ENCODE assay signal across 30 cellular contexts in the genomic region with DNA sequence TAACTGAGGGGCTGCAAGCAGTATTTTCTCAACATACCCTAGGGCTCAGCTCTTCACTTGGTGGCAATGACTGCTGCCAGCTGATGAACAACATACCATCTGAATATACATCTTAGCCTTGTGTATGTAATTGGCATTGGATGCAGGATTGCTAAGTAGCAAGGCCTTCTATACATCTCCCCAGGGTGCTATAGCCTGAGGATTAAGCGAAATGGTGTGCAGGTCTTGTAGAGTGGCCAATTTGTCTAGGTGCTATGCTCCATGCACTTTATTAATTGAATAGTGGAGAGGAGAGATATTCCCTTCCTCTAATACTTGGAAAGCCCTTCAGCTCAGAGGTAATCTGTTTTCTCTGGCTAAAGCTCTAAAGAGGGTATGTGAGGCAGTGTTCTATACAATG.
"Had no signal": no experiment of that assay in that cellular context is flagged by ENCODE, and none has a peak within 500 bp of the region (broad histone marks: within the 10 kb centered on the region; RNA-seq: fewer than 3 reads in every experiment).

No MANE protein-coding gene starts in this region.

- H3K4me1 ChIP-seq: body of pancreas, breast epithelium had no signal

- H3K36me3 ChIP-seq: brain microvascular endothelial cell, breast epithelium had no signal

- FAIRE-seq: astrocyte, colon, TTC549 had no signal

- DNase-seq: activated CD4-positive, alpha-beta memory T cell treated with anti-CD3 and anti-CD28 coated beads, Interleukin-2, amount 10 ng/mL, durations not matched to agents 7 days and 5 days; activated CD4-positive, alpha-beta T cell treated with anti-CD3 and anti-CD28 coated beads for 1 hour; activated CD4-positive, alpha-beta T cell treated with anti-CD3 and anti-CD28 coated beads for 36 hours; activated CD4-positive, alpha-beta T cell treated with anti-CD3 and anti-CD28 coated beads for 48 hours; activated CD4-positive, alpha-beta T cell treated with anti-CD3 and anti-CD28 coated beads, Interleukin-2, amount 10 ng/mL, durations not matched to agents 7 days and 5 days; activated CD4-positive, alpha-beta T cell treated with anti-CD3 and anti-CD28 coated beads, Interleukin-2, amount 50 U/mL, for 48 hours; activated CD4-positive, CD25-positive, alpha-beta regulatory T cell; activated CD8-positive, alpha-beta memory T cell treated with anti-CD3 and anti-CD28 coated beads for 24 hours; activated CD8-positive, alpha-beta memory T cell treated with anti-CD3 and anti-CD28 coated beads, Interleukin-2, amount 10 ng/mL, durations not matched to agents 7 days and 5 days; activated CD8-positive, alpha-beta memory T cell treated with anti-CD3 and anti-CD28 coated beads, Interleukin-2, amount 50 U/mL, for 48 hours; activated CD8-positive, alpha-beta T cell treated with anti-CD3 and anti-CD28 coated beads, Interleukin-2, amount 10 ng/mL, durations not matched to agents 7 days and 5 days; activated effector memory CD4-positive, alpha-beta T cell treated with Interleukin-2 at 50 U/mL for 16 hours; activated gamma-delta T cell; activated naive CD4-positive, alpha-beta T cell treated with anti-CD3 and anti-CD28 coated beads, Interleukin-2, amount 10 ng/mL, durations not matched to agents 7 days and 5 days; activated naive CD4-positive, alpha-beta T cell treated with Interleukin-2 at 50 U/mL for 16 hours; activated naive CD8-positive, alpha-beta T cell treated with anti-CD3 and anti-CD28 coated beads, Interleukin-2, amount 10 ng/mL, durations not matched to agents 7 days and 5 days; activated naive CD8-positive, alpha-beta T cell treated with anti-CD3 and anti-CD28 coated beads, Interleukin-2, amount 50 U/mL, for 24 hours; activated T-cell treated with anti-CD3 and anti-CD28 coated beads, Interleukin-2, amount 50 U/mL, for 24 hours; activated T-cell treated with anti-CD3 and anti-CD28 coated beads, Interleukin-2, amount 50 U/mL, for 48 hours; aorta; body of pancreas; brain microvascular endothelial cell; central memory CD4-positive, alpha-beta T cell; T-helper 2 cell; T-helper 9 cell had no signal

- H3K27me3 ChIP-seq: body of pancreas, brain microvascular endothelial cell, breast epithelium had no signal

- H3K27ac ChIP-seq: body of pancreas, brain microvascular endothelial cell, breast epithelium, VCaP had no signal

- H3K4me3 ChIP-seq: body of pancreas, breast epithelium had no signal

- H3K9me3 ChIP-seq: body of pancreas, breast epithelium had no signal
